ENCODE assay signal across 11 cellular contexts in the genomic region with DNA sequence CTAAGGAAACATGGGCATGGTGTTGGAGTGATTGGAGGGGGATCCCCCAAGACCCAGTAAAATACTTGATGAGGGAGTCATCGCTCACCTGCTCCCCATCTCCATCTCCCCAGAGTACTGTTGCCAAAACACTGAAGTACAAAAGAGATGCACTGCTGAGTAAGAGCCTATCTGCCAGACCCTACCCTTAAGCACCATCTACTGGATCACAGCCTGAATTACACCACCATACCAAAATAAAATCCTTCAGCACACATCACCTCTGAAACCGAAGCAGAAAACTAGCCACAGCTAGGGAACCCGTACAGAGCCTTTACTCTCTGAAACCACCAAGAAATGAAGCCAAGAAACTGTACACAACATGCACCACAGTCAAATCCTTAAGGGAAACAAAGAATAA.
A peak's percentile ranks its signal among the peaks of the same experiment; 100 is the strongest.
DNase-seq lines count a peak whose midpoint lies in the region; ATAC-seq and TF ChIP-seq lines count a peak whose summit lies in the region.
"Had no signal": no experiment of that assay in that cellular context is flagged by ENCODE, and none has a peak within 500 bp of the region (broad histone marks: within the 10 kb centered on the region; RNA-seq: fewer than 3 reads in every experiment).

No MANE protein-coding gene starts in this region.

- H3K4me3 Mint-ChIP-seq in CD8-positive, alpha-beta memory T cell = no peak overlapping the region
- H3K4me3 Mint-ChIP-seq: naive thymus-derived CD4-positive, alpha-beta T cell had no signal

- peak; percentile 57 for TF ChIP-seq CTCF in MM.1S (IDR thresholded peaks at IDR 0.05; ENCODE audit: low read length)
- peak; percentile 53 to 79 for TF ChIP-seq CTCF in mammary epithelial cell (conservative IDR thresholded peaks at IDR 0.05 in 1 of 2, IDR thresholded peaks at IDR 0.05 in 1 of 2; ENCODE audit: extremely low read depth in 1 of 2, insufficient read depth in 1 of 2, low read depth in 1 of 2, low read length in 2 of 2)
- TF ChIP-seq CTCF in omental fat pad (IDR thresholded peaks at IDR 0.05) = no peak

- no peak for ATAC-seq in HG03039 (IDR thresholded peaks at IDR 0.05; ENCODE audit: unreplicated experiment)
- no peak for ATAC-seq in omental fat pad (ENCODE audit: low FRiP score)
- ATAC-seq: naive thymus-derived CD4-positive, alpha-beta T cell had no signal

- H3K27ac Mint-ChIP-seq in CD8-positive, alpha-beta memory T cell = no peak overlapping the region
- H3K27ac Mint-ChIP-seq: naive thymus-derived CD4-positive, alpha-beta T cell had no signal

- H2AFZ ChIP-seq in MM.1S (ENCODE audit: low read length) (no peak overlapping the region), mammary epithelial cell (ENCODE audit: low read depth, low read length) (no peak overlapping the region)

- H3K9ac ChIP-seq in MM.1S (ENCODE audit: low read length) = no peak overlapping the region
- no peak overlapping the region for H3K9ac ChIP-seq in mammary epithelial cell (ENCODE audit: insufficient read depth, low read length)

- 36% methylated on average over 3 of the region's 3 CpGs for WGBS in mammary epithelial cell (ENCODE audit: low coverage, missing lambda C conversion rate)

- POLR2A ChIA-PET in CD8-positive, alpha-beta memory T cell (lab: Charles Lee) = no interaction called here

- H3K4me2 ChIP-seq in MM.1S (ENCODE audit: low read depth, low read length) = no peak overlapping the region
- no peak overlapping the region for H3K4me2 ChIP-seq in mammary epithelial cell (ENCODE audit: insufficient read depth, low read depth, low read length)

- H3K79me2 ChIP-seq in MM.1S (ENCODE audit: low read length) = no peaks in the 10 kb centered on the region
- no peaks in the 10 kb centered on the region for H3K79me2 ChIP-seq in mammary epithelial cell (ENCODE audit: insufficient read depth, low read length)

- H3K27me3 ChIP-seq in MM.1S (replicated peaks; ENCODE audit: insufficient read depth, low read length) (no peaks in the 10 kb centered on the region), mammary epithelial cell (ENCODE audit: insufficient read depth, low read length) (no peaks in the 10 kb centered on the region)
- no peaks in the 10 kb centered on the region for H3K27me3 ChIP-seq in CD8-positive, alpha-beta memory T cell (ENCODE audit: insufficient read depth, low read length, poor library complexity, severe bottlenecking)

- no peaks in the 10 kb centered on the region for H3K36me3 Mint-ChIP-seq in CD8-positive, alpha-beta memory T cell

- dilution Hi-C loops in mammary epithelial cell (cut with HindIII; ENCODE audit: low sequenced_read_pairs) = no loop called here

- peak; percentile 33 for DNase-seq in NCI-H2171 treated with DMSO at 0.1 percent for 48 hours (lab: John Stamatoyannopoulos, UW)
- no peak for DNase-seq in NCI-H2171 (lab: John Stamatoyannopoulos, UW)
- DNase-seq in MM.1S = peak; percentile 62
- peak; percentile 7 for DNase-seq in mammary epithelial cell
- peak; percentile 18 for DNase-seq in renal cortical epithelial cell (ENCODE audit: low read depth)
- DNase-seq in omental fat pad (ENCODE audit: low spot score) = no peak
- no peak for DNase-seq in CD8-positive, alpha-beta memory T cell
- DNase-seq: caudate nucleus; naive thymus-derived CD4-positive, alpha-beta T cell; T-helper 1 cell had no signal

- H3K36me3 ChIP-seq in MM.1S (replicated peaks; ENCODE audit: insufficient read depth, low read length) = no peaks in the 10 kb centered on the region
- no peaks in the 10 kb centered on the region for H3K36me3 ChIP-seq in mammary epithelial cell (ENCODE audit: insufficient read depth, low read length)
- no peaks in the 10 kb centered on the region for H3K36me3 ChIP-seq in CD8-positive, alpha-beta memory T cell (ENCODE audit: insufficient read depth, low read length)

- no peaks in the 10 kb centered on the region for H3F3A ChIP-seq in MM.1S (ENCODE audit: insufficient read depth, low read length)

- CTCF ChIA-PET in mammary epithelial cell (lab: Charles Lee; ENCODE audit: low non-redundant PET) = no interaction called here
- CTCF ChIA-PET in CD8-positive, alpha-beta memory T cell (lab: Charles Lee) = no interaction called here

- H3K27ac ChIP-seq in MM.1S (ENCODE audit: low read length) (no peak overlapping the region), mammary epithelial cell (ENCODE audit: insufficient read depth, low read depth, low read length) (no peak overlapping the region)
- H3K27ac ChIP-seq in CD8-positive, alpha-beta memory T cell (ENCODE audit: low read depth, low read length) = no peak overlapping the region

- no peaks in the 10 kb centered on the region for H3K9me3 ChIP-seq in MM.1S (replicated peaks; ENCODE audit: insufficient read depth, low read length)
- no peaks in the 10 kb centered on the region for H3K9me3 ChIP-seq in mammary epithelial cell (replicated peaks; ENCODE audit: insufficient read depth, low read length)
- H3K9me3 ChIP-seq in CD8-positive, alpha-beta memory T cell (ENCODE audit: low read length) = no peaks in the 10 kb centered on the region

- in situ Hi-C loops in mammary epithelial cell (cut with MboI; ENCODE audit: low sequenced_read_pairs in 2 of 2) = loop anchor here in 1 of 2 donors (10.0 to 25.0 kb wide), 2 partner anchors 264 to 406 kb away; no protein-coding TSS in a partner anchor

- H4K20me1 ChIP-seq in MM.1S (ENCODE audit: insufficient read depth, low read length) (no peaks in the 10 kb centered on the region), mammary epithelial cell (ENCODE audit: insufficient read depth, low read length) (no peaks in the 10 kb centered on the region)

- no TSS peak for BruUV-seq in mammary epithelial cell (replicated peaks; lab: Mats Ljungman, UMichigan)

- no peaks in the 10 kb centered on the region for H3K4me1 ChIP-seq in MM.1S (ENCODE audit: low read length)
- no peaks in the 10 kb centered on the region for H3K4me1 ChIP-seq in mammary epithelial cell (ENCODE audit: insufficient read depth, low read length)
- H3K4me1 ChIP-seq in CD8-positive, alpha-beta memory T cell (ENCODE audit: insufficient read depth, low read length) = no peaks in the 10 kb centered on the region

- intact Hi-C loops in mammary epithelial cell (cut with micrococcal nuclease) = loop anchor here (1.0 kb wide), 2 partner anchors 267 to 412 kb away; no protein-coding TSS in a partner anchor

- no peaks in the 10 kb centered on the region for H3K9me2 ChIP-seq in MM.1S (replicated peaks; ENCODE audit: insufficient read depth, low read length)

- no peaks in the 10 kb centered on the region for H3K4me1 Mint-ChIP-seq in CD8-positive, alpha-beta memory T cell
- H3K4me1 Mint-ChIP-seq: naive thymus-derived CD4-positive, alpha-beta T cell had no signal

- peaks cover 0 to 6% (median 2%) of the 10 kb centered on the region in 5 donors for H3K9me3 Mint-ChIP-seq in CD8-positive, alpha-beta memory T cell

- H3K27me3 Mint-ChIP-seq in CD8-positive, alpha-beta memory T cell = peaks cover 0 to 3% of the 10 kb centered on the region in 2 donors

- H3K4me3 ChIP-seq in MM.1S (ENCODE audit: low read length) (no peak overlapping the region), mammary epithelial cell (replicated peaks in 1 of 3; ENCODE audit: insufficient read depth in 1 of 3, low read depth in 2 of 3, low read length in 3 of 3) (no peak overlapping the region)
- no peak overlapping the region for H3K4me3 ChIP-seq in CD8-positive, alpha-beta memory T cell (ENCODE audit: low read length)

Comparison
In these comparisons a context has a peak if more than half of its experiments do, and no peak if none do; other contexts are left out.
1. DNase-seq: peak in NCI-H2171 treated with DMSO at 0.1 percent for 48 hours (single experiment), MM.1S (single experiment), mammary epithelial cell (single experiment) and renal cortical epithelial cell (single experiment); none in NCI-H2171 (single experiment), omental fat pad (single experiment) and CD8-positive, alpha-beta memory T cell (0 of 5).
2. CTCF ChIP-seq: peak in MM.1S (single experiment) and mammary epithelial cell (2 of 2); none in omental fat pad (0 of 3).